ENCODE assay signal across 18 cellular contexts in genomic region chr1:145912128-145912641, GRCh38. TPM values are rescaled to one million over a fixed set of nuclear protein-coding genes. Genes with fewer than 3 reads are reported as not detected.
"Had no signal": no experiment of that assay in that cellular context is flagged by ENCODE, and none has a peak within 500 bp of the region (broad histone marks: within the 10 kb centered on the region; RNA-seq: fewer than 3 reads in every experiment).

No MANE protein-coding gene starts in this region.

- H3K4me3 ChIP-seq: coronary artery, right lobe of liver, smooth muscle cell, thoracic aorta had no signal

- ATAC-seq: activated CD4-positive, CD25-positive, alpha-beta regulatory T cell treated with anti-CD3 and anti-CD28 coated beads, Interleukin-2, amount 50 U/mL, for 24 hours; activated T-cell treated with anti-CD3 and anti-CD28 coated beads, Interleukin-2, amount 50 U/mL, for 72 hours; right lobe of liver; T-cell had no signal

- H3K4me2 ChIP-seq: smooth muscle cell had no signal

- H3K4me3 Mint-ChIP-seq: activated naive CD8-positive, alpha-beta T cell; activated T-cell treated with anti-CD3 and anti-CD28 coated beads, Interleukin-2, amount 50 U/mL, for 72 hours; central memory CD8-positive, alpha-beta T cell; T-cell had no signal

- H3K27ac ChIP-seq: coronary artery, right lobe of liver, thoracic aorta had no signal

- H3K27me3 ChIP-seq: right lobe of liver had no signal

- H3K27ac Mint-ChIP-seq: activated T-cell treated with anti-CD3 and anti-CD28 coated beads, Interleukin-2, amount 50 U/mL, for 72 hours had no signal

- H3K9me3 ChIP-seq: right lobe of liver, thoracic aorta had no signal

- H3K9me3 Mint-ChIP-seq: activated T-cell treated with anti-CD3 and anti-CD28 coated beads, Interleukin-2, amount 50 U/mL, for 72 hours; brain; central memory CD8-positive, alpha-beta T cell; T-cell had no signal

- DNase-seq: activated CD4-positive, alpha-beta T cell treated with anti-CD3 and anti-CD28 coated beads, Interleukin-2, amount 50 U/mL, for 4 hours; activated gamma-delta T cell treated with Interleukin-2 at 50 U/mL for 16 hours; activated T-cell treated with anti-CD3 and anti-CD28 coated beads, Interleukin-2, amount 50 U/mL, for 72 hours; effector CD8-positive, alpha-beta T cell; foreskin fibroblast; kidney glomerular epithelial cell; right lobe of liver; T-cell; T-helper 9 cell had no signal

- H3K27me3 Mint-ChIP-seq: activated naive CD8-positive, alpha-beta T cell; brain; central memory CD8-positive, alpha-beta T cell; T-cell had no signal

RNA-seq across cellular contexts. Expression of gene ANKRD35, which starts 26.5 kb away (rescaled TPM):
- total RNA-seq: osteocyte had no signal
- polyA plus RNA-seq: neural cell had no signal
